In the genomic region with DNA sequence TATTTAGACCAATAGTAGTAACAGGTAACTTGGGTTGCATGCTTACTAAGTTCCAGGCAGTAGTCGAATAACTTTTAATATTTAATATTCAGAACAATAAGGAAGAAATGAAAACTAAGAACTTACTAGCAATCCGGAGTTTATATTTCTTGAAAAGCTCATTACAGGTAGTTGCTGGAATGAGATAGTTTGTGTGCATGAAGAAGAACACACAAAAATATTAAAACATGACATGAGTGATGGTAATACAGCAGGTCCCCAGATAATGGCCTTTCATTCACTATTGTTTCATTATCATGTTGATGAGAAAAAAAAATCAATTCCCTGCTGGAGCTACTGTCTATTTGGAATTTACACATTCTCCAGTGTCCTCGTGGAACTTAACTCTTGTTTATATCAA, we compare ENCODE assay signal across 8 cellular contexts.
"Had no signal": no experiment of that assay in that cellular context is flagged by ENCODE, and none has a peak within 500 bp of the region (broad histone marks: within the 10 kb centered on the region; RNA-seq: fewer than 3 reads in every experiment).

No MANE protein-coding gene starts in this region.

- DNase-seq: GDM1, GF-D8 had no signal

- FAIRE-seq: G401.6, GM12878, GM12891, GM12892, GM18507, GM19239 had no signal

- ATAC-seq: GM12878 had no signal

- H3K4me3 ChIP-seq: GM12878 had no signal
